Comparison of ENCODE assay signal across 14 cellular contexts in genomic region chr3:129069313-129070085, GRCh38. TPM values are rescaled to one million over a fixed set of nuclear protein-coding genes. Genes with fewer than 3 reads are reported as not detected.
A peak's percentile ranks its signal among the peaks of the same experiment; 100 is the strongest.
DNase-seq lines count a peak whose midpoint lies in the region; ATAC-seq, FAIRE-seq and TF ChIP-seq lines count a peak whose summit lies in the region.
"Not testable (repeated sequence)": the region's sequence is repeated elsewhere in the genome, so short reads cannot be mapped to it uniquely, and the experiment has no call there.
"Had no signal": no experiment of that assay in that cellular context is flagged by ENCODE, and none has a peak within 500 bp of the region (broad histone marks: within the 10 kb centered on the region; RNA-seq: fewer than 3 reads in every experiment).

No MANE protein-coding gene starts in this region.

- H2AFZ ChIP-seq in HepG2 (ENCODE audit: low read length), result not testable (repeated sequence)

- in situ Hi-C loops in HepG2 (cut with HindIII; ENCODE audit: extremely low pct_ligation_motif_present, low pct_unique_long_range_greater_than_20kb), result not testable (repeated sequence)

- 65% methylated on average over 13 of the region's 13 CpGs for WGBS in A549 (ENCODE audit: missing lambda C conversion rate)
- WGBS in HepG2 (ENCODE audit: low lambda C conversion rate), result 52% methylated on average over 11 of the region's 13 CpGs
- 67 to 75% (median 70%) methylated on average over 13 of the region's 13 CpGs for WGBS in spleen, 5 donors

- not testable (repeated sequence) for DNase-seq in A549 (ENCODE audit: low read depth in 1 of 2, low spot score in 1 of 2); Calu3; T-cell; endothelial cell (ENCODE audit: low spot score); HepG2 (ENCODE audit: low spot score); spleen
- peak; percentile 32 for DNase-seq in activated CD8-positive, alpha-beta T cell treated with anti-CD3 and anti-CD28 coated beads for 36 hours

- peaks cover 1 to 20% of the 10 kb centered on the region in 2 experiments; a peak in 3 of 5 replicates for H3K27me3 ChIP-seq in HepG2 (ENCODE audit: control insufficient read depth in 1 of 2, insufficient read depth in 2 of 2, low read length in 2 of 2)
- peaks cover 0 to 13% (median 0%) of the 10 kb centered on the region in 7 donors for H3K27me3 ChIP-seq in spleen (replicated peaks in 1 of 7)

- not testable (repeated sequence) for H3K36me3 Mint-ChIP-seq in Calu3 (ENCODE audit: insufficient read depth, unreplicated experiment); T-cell; activated CD8-positive, alpha-beta T cell treated with anti-CD3 and anti-CD28 coated beads for 36 hours (ENCODE audit: low read depth); activated naive CD8-positive, alpha-beta T cell; endothelial cell (ENCODE audit: low read depth, unreplicated experiment)

- H3K4me3 Mint-ChIP-seq in Calu3 (ENCODE audit: low read depth, unreplicated experiment) (peak overlapping the region; percentile 29), T-cell (peak overlapping the region in 2 of 3 donors; percentile 59 to 72)
- H3K4me3 Mint-ChIP-seq in activated CD8-positive, alpha-beta T cell treated with anti-CD3 and anti-CD28 coated beads for 36 hours; endothelial cell (ENCODE audit: unreplicated experiment): not testable (repeated sequence)
- peak overlapping the region; percentile 79 for H3K4me3 Mint-ChIP-seq in activated naive CD8-positive, alpha-beta T cell

- TF ChIP-seq EP300 in A549 (IDR thresholded peaks at IDR 0.05); HepG2 (IDR thresholded peaks at IDR 0.05; ENCODE audit: low read depth in 2 of 2, low read length in 2 of 2); HepG2 (CRISPR knock-in tag; IDR thresholded peaks at IDR 0.05; ENCODE audit: borderline replicate concordance): not testable (repeated sequence)

- POLR2A ChIA-PET in A549 (lab: Yijun Ruan, JAX), result interaction anchor here (0.5 to 1.0 kb wide), 2 partner anchors 92 to 330 kb away, joined by 3 to 5 read pairs; no protein-coding TSS in a partner anchor
- POLR2A ChIA-PET in T-cell (lab: Charles Lee); HepG2 (lab: Yijun Ruan, JAX): not testable (repeated sequence)
- POLR2A ChIA-PET in activated CD8-positive, alpha-beta T cell treated with anti-CD3 and anti-CD28 coated beads for 36 hours (lab: Charles Lee), result interaction anchor here (0.8 to 2.0 kb wide), 10 partner anchors 9 to 246 kb away, joined by 3 to 7 read pairs (median 4); partner anchors contain the start of genes CFAP92 and RAB43

- not testable (repeated sequence) for BruUV-seq in Calu3 (replicated peaks; lab: Mats Ljungman, UMichigan); HepG2 (replicated peaks; lab: Mats Ljungman, UMichigan)

- H4K20me1 ChIP-seq in HepG2 (ENCODE audit: insufficient read depth, low read length), result not testable (repeated sequence)

- not testable (repeated sequence) for H3K4me1 Mint-ChIP-seq in Calu3 (ENCODE audit: low read depth, unreplicated experiment)
- H3K4me1 Mint-ChIP-seq in T-cell (peaks cover 10 to 20% (median 18%) of the 10 kb centered on the region in 3 donors), endothelial cell (ENCODE audit: unreplicated experiment) (peaks cover 18% of the 10 kb centered on the region)
- H3K4me1 Mint-ChIP-seq in activated CD8-positive, alpha-beta T cell treated with anti-CD3 and anti-CD28 coated beads for 36 hours (ENCODE audit: low read depth), result peaks cover 11% of the 10 kb centered on the region
- H3K4me1 Mint-ChIP-seq in activated naive CD8-positive, alpha-beta T cell (ENCODE audit: low read depth), result peaks cover 23% of the 10 kb centered on the region

- TF ChIP-seq CTCF in A549 (IDR thresholded peaks at IDR 0.05); Calu3 (IDR thresholded peaks at IDR 0.05; ENCODE audit: unreplicated experiment); activated CD8-positive, alpha-beta T cell treated with anti-CD3 and anti-CD28 coated beads for 36 hours (IDR thresholded peaks at IDR 0.05); endothelial cell (IDR thresholded peaks at IDR 0.05; ENCODE audit: unreplicated experiment); HepG2 (CRISPR knock-in tag; IDR thresholded peaks at IDR 0.05); spleen (IDR thresholded peaks at IDR 0.05 in 8 of 11, conservative IDR thresholded peaks at IDR 0.05 in 3 of 11): not testable (repeated sequence)

- TF ChIP-seq RAD21 in A549 (conservative IDR thresholded peaks at IDR 0.05 in 1 of 2, IDR thresholded peaks at IDR 0.05 in 1 of 2); HepG2 (CRISPR knock-in tag; IDR thresholded peaks at IDR 0.05): not testable (repeated sequence)

- intact Hi-C loops in Calu3 (cut with micrococcal nuclease; ENCODE audit: unreplicated experiment); activated CD8-positive, alpha-beta T cell treated with anti-CD3 and anti-CD28 coated beads for 36 hours (cut with micrococcal nuclease); HepG2 (cut with micrococcal nuclease; ENCODE audit: unreplicated experiment); spleen (cut with DNase I; ENCODE audit: low total_unique reads): not testable (repeated sequence)

- not testable (repeated sequence) for H3K4me3 ChIP-seq in A549; HepG2 (replicated peaks in 1 of 3; ENCODE audit: insufficient read depth in 1 of 3, low read depth in 2 of 3, low read length in 3 of 3); spleen

- H3K79me2 ChIP-seq in HepG2 (ENCODE audit: insufficient read depth, low read length), result not testable (repeated sequence)

- H3K4me1 ChIP-seq in A549; HepG2 (ENCODE audit: insufficient read depth, low read length): not testable (repeated sequence)
- peaks cover 0 to 33% (median 20%) of the 10 kb centered on the region in 6 donors for H3K4me1 ChIP-seq in spleen

- not testable (repeated sequence) for H3K27ac ChIP-seq in A549; HepG2 (ENCODE audit: extremely low read length, insufficient read depth, low read length)
- H3K27ac ChIP-seq in spleen, result peak overlapping the region in 5 of 8 donors; percentile 51 to 78 (median 62)

- ATAC-seq in A549; T-cell (replicated peaks in 1 of 4); HepG2: not testable (repeated sequence)
- peak; percentile 46 for ATAC-seq in activated CD8-positive, alpha-beta T cell treated with anti-CD3 and anti-CD28 coated beads for 36 hours

- H3K4me2 ChIP-seq in A549; HepG2 (ENCODE audit: low read depth, low read length): not testable (repeated sequence)

- not testable (repeated sequence) for H3K9me3 Mint-ChIP-seq in Calu3 (ENCODE audit: low read depth, unreplicated experiment); T-cell; activated CD8-positive, alpha-beta T cell treated with anti-CD3 and anti-CD28 coated beads for 36 hours; activated naive CD8-positive, alpha-beta T cell (ENCODE audit: low read depth); endothelial cell (ENCODE audit: unreplicated experiment)

- H3K36me3 ChIP-seq in HepG2 (replicated peaks in 1 of 2; ENCODE audit: control insufficient read depth in 1 of 2, insufficient read depth in 2 of 2, low read length in 2 of 2); spleen: not testable (repeated sequence)

- CTCF ChIA-PET in A549 (lab: Yijun Ruan, JAX) (interaction anchor here (0.6 to 2.6 kb wide), 6 partner anchors 12 to 151 kb away, joined by 3 to 16 read pairs (median 4); no protein-coding TSS in a partner anchor), Calu3 (lab: Charles Lee) (interaction anchor here (1.1 to 2.2 kb wide), 4 partner anchors 15 to 53 kb away, joined by 4 to 14 read pairs (median 6); no protein-coding TSS in a partner anchor), T-cell (lab: Charles Lee) (interaction anchor here (0.6 to 1.2 kb wide), 10 partner anchors 10 to 756 kb away, joined by 3 to 7 read pairs (median 4); no protein-coding TSS in a partner anchor)
- CTCF ChIA-PET in activated CD8-positive, alpha-beta T cell treated with anti-CD3 and anti-CD28 coated beads for 36 hours (lab: Charles Lee), result interaction anchor here (0.9 to 11.2 kb wide), 12 partner anchors 9 to 247 kb away, joined by 3 to 103 read pairs (median 5); no protein-coding TSS in a partner anchor
- CTCF ChIA-PET in HepG2 (lab: Yijun Ruan, JAX; ENCODE audit: low intra/inter-chr PET ratio, low total read pairs), result not testable (repeated sequence)

- not testable (repeated sequence) for H3K9ac ChIP-seq in HepG2 (ENCODE audit: insufficient read depth, low read depth, low read length)

- not testable (repeated sequence) for H3K9me3 ChIP-seq in A549; HepG2 (ENCODE audit: low read length); spleen

- FAIRE-seq in A549 (lab: Jason Lieb, UNC); HepG2 (lab: Jason Lieb, UNC): not testable (repeated sequence)

- not testable (repeated sequence) for TF ChIP-seq POLR2A in A549 (IDR thresholded peaks at IDR 0.05; ENCODE audit: low read length); HepG2 (IDR thresholded peaks at IDR 0.05; ENCODE audit: insufficient read depth in 1 of 2, low read depth in 2 of 2, low read length in 2 of 2); spleen (IDR thresholded peaks at IDR 0.05)

- not testable (repeated sequence) for H3K27ac Mint-ChIP-seq in Calu3 (ENCODE audit: unreplicated experiment); T-cell; activated naive CD8-positive, alpha-beta T cell
- H3K27ac Mint-ChIP-seq in activated CD8-positive, alpha-beta T cell treated with anti-CD3 and anti-CD28 coated beads for 36 hours, result peak overlapping the region; percentile 24
- peak overlapping the region; percentile 62 for H3K27ac Mint-ChIP-seq in endothelial cell (ENCODE audit: unreplicated experiment)

- peaks cover 42% of the 10 kb centered on the region for H3K27me3 Mint-ChIP-seq in Calu3 (ENCODE audit: unreplicated experiment)
- H3K27me3 Mint-ChIP-seq in T-cell; activated CD8-positive, alpha-beta T cell treated with anti-CD3 and anti-CD28 coated beads for 36 hours; activated naive CD8-positive, alpha-beta T cell; endothelial cell (ENCODE audit: unreplicated experiment): not testable (repeated sequence)

RNA-seq across cellular contexts. Expression of gene GP9, which starts 8.9 kb away (rescaled TPM):
- polyA plus RNA-seq in A549 (2011; rRNA removed), result not detected in 2 replicates
- polyA plus RNA-seq in A549 (2012; cell fraction: cytosol; rRNA removed), result not detected in 2 replicates
- polyA plus RNA-seq in A549 (2012; cell fraction: nucleus; rRNA removed), result not detected in 2 replicates
- polyA plus RNA-seq in A549 (2017; fragmentation: RNase III; extraction: RNeasy Plus Mini Kit Qiagen cat#74134 plus additional on column Dnase treatment), result not detected in 3 replicates
- polyA minus RNA-seq in A549 (2011; rRNA and poly(A)+ RNA removed), result not detected in 2 replicates
- total RNA-seq in Calu3 (2022), result not detected in 2 replicates
- total RNA-seq in T-cell, result not detected
- total RNA-seq in activated CD8-positive, alpha-beta T cell treated with anti-CD3 and anti-CD28 coated beads for 36 hours, result not detected
- total RNA-seq in endothelial cell (ENCODE audit: unreplicated experiment), result 1.5 TPM
- not detected in 2 replicates for total RNA-seq in HepG2 (2016; rRNA removed; fragmentation: Illumina TruSeq; extraction: Trizol)
- not detected in 2 replicates for total RNA-seq in HepG2 (2016; cell fraction: cytosol; rRNA removed; fragmentation: Illumina TruSeq; extraction: Trizol; ENCODE audit: low read depth)
- total RNA-seq in HepG2 (2016; cell fraction: insoluble cytoplasmic fraction; rRNA removed; fragmentation: Illumina TruSeq; extraction: Trizol), result not detected in 2 replicates
- total RNA-seq in HepG2 (2016; cell fraction: membrane; rRNA removed; fragmentation: Illumina TruSeq; extraction: Trizol), result not detected in 2 replicates
- not detected in 2 replicates for total RNA-seq in HepG2 (2016; cell fraction: nucleus; rRNA removed; fragmentation: Illumina TruSeq; extraction: Trizol)
- not detected in 2 replicates for polyA plus RNA-seq in HepG2 (2011; rRNA removed)
- polyA plus RNA-seq in HepG2 (2011; cell fraction: cytosol; rRNA removed), result not detected in 2 replicates
- polyA plus RNA-seq in HepG2 (2011; cell fraction: nucleus; rRNA removed), result not detected in 2 replicates
- polyA plus RNA-seq in HepG2 (2012), result not detected in 2 replicates
- not detected in 2 replicates for polyA plus RNA-seq in HepG2 (2016; cell fraction: cytosol; fragmentation: Illumina TruSeq; extraction: Trizol; ENCODE audit: low read depth)
- not detected in 2 replicates for polyA plus RNA-seq in HepG2 (2016; cell fraction: insoluble cytoplasmic fraction; fragmentation: Illumina TruSeq; extraction: Trizol; ENCODE audit: low read depth)
- not detected in 2 replicates for polyA plus RNA-seq in HepG2 (2016; cell fraction: membrane; fragmentation: Illumina TruSeq; extraction: Trizol; ENCODE audit: low read depth)
- not detected in 2 replicates for polyA plus RNA-seq in HepG2 (2016; cell fraction: nucleus; fragmentation: Illumina TruSeq; extraction: Trizol; ENCODE audit: insufficient read depth, low read depth)
- polyA minus RNA-seq in HepG2 (2011; rRNA and poly(A)+ RNA removed; ENCODE audit: low replicate concordance), result not detected in 2 replicates
- not detected in 2 replicates for polyA minus RNA-seq in HepG2 (2011; cell fraction: cytosol; rRNA and poly(A)+ RNA removed)
- polyA minus RNA-seq in HepG2 (2011; cell fraction: nucleus; rRNA and poly(A)+ RNA removed), result not detected in 2 replicates
- total RNA-seq in spleen, result 10 to 100 TPM in 1 of 7 donors, 1 to 10 TPM in 6; 4.2 to 14.9 (median 7.9) TPM
- 1 to 10 TPM; 1.4 to 5.5 (median 2.2) TPM for polyA plus RNA-seq in spleen
- total RNA-seq: Caco-2; CD4-positive, alpha-beta memory T cell; GM12878; GM23248; H9; SJSA1 had no signal
- polyA plus RNA-seq: CD4-positive, alpha-beta memory T cell; GM23248 had no signal

RNA-seq across cellular contexts. Expression of gene RAB43, which starts 52.1 kb away (rescaled TPM):
- polyA plus RNA-seq in A549 (2011; rRNA removed), result 1.6 and 2.6 TPM in 2 replicates
- polyA plus RNA-seq in A549 (2012; cell fraction: cytosol; rRNA removed), result 2.4 and 4.1 TPM in 2 replicates
- 4.3 and 5.3 TPM in 2 replicates for polyA plus RNA-seq in A549 (2012; cell fraction: nucleus; rRNA removed)
- polyA plus RNA-seq in A549 (2017; fragmentation: RNase III; extraction: RNeasy Plus Mini Kit Qiagen cat#74134 plus additional on column Dnase treatment), result 2.0 to 3.0 TPM (median 2.9 TPM) in 3 replicates
- polyA minus RNA-seq in A549 (2011; rRNA and poly(A)+ RNA removed), result 0.95 and 2.7 TPM in 2 replicates
- total RNA-seq in Calu3 (2022), result 21.2 and 27.4 TPM in 2 replicates
- total RNA-seq in T-cell, result 10 to 100 TPM; 53.8 to 96.9 (median 77.6) TPM
- 10 to 100 TPM; 41.6 to 44.1 TPM for total RNA-seq in activated CD8-positive, alpha-beta T cell treated with anti-CD3 and anti-CD28 coated beads for 36 hours
- total RNA-seq in endothelial cell (ENCODE audit: unreplicated experiment), result 53.0 TPM
- 10.2 and 11.8 TPM in 2 replicates for total RNA-seq in HepG2 (2016; rRNA removed; fragmentation: Illumina TruSeq; extraction: Trizol)
- total RNA-seq in HepG2 (2016; cell fraction: cytosol; rRNA removed; fragmentation: Illumina TruSeq; extraction: Trizol; ENCODE audit: low read depth), result 4.9 and 6.6 TPM in 2 replicates
- 8.0 and 12.6 TPM in 2 replicates for total RNA-seq in HepG2 (2016; cell fraction: insoluble cytoplasmic fraction; rRNA removed; fragmentation: Illumina TruSeq; extraction: Trizol)
- total RNA-seq in HepG2 (2016; cell fraction: membrane; rRNA removed; fragmentation: Illumina TruSeq; extraction: Trizol), result 14.1 and 16.2 TPM in 2 replicates
- 5.6 and 13.6 TPM in 2 replicates for total RNA-seq in HepG2 (2016; cell fraction: nucleus; rRNA removed; fragmentation: Illumina TruSeq; extraction: Trizol)
- 18.4 and 23.4 TPM in 2 replicates for polyA plus RNA-seq in HepG2 (2011; rRNA removed)
- polyA plus RNA-seq in HepG2 (2011; cell fraction: cytosol; rRNA removed), result 14.9 and 21.3 TPM in 2 replicates
- polyA plus RNA-seq in HepG2 (2011; cell fraction: nucleus; rRNA removed), result 38.7 and 47.9 TPM in 2 replicates
- 14.5 and 21.3 TPM in 2 replicates for polyA plus RNA-seq in HepG2 (2012)
- 7.2 and 8.1 TPM in 2 replicates for polyA plus RNA-seq in HepG2 (2016; cell fraction: cytosol; fragmentation: Illumina TruSeq; extraction: Trizol; ENCODE audit: low read depth)
- 5.7 and 8.1 TPM in 2 replicates for polyA plus RNA-seq in HepG2 (2016; cell fraction: insoluble cytoplasmic fraction; fragmentation: Illumina TruSeq; extraction: Trizol; ENCODE audit: low read depth)
- polyA plus RNA-seq in HepG2 (2016; cell fraction: membrane; fragmentation: Illumina TruSeq; extraction: Trizol; ENCODE audit: low read depth), result 11.0 and 12.3 TPM in 2 replicates
- 6.8 and 12.5 TPM in 2 replicates for polyA plus RNA-seq in HepG2 (2016; cell fraction: nucleus; fragmentation: Illumina TruSeq; extraction: Trizol; ENCODE audit: insufficient read depth, low read depth)
- 7.2 and 49.7 TPM in 2 replicates for polyA minus RNA-seq in HepG2 (2011; rRNA and poly(A)+ RNA removed; ENCODE audit: low replicate concordance)
- polyA minus RNA-seq in HepG2 (2011; cell fraction: cytosol; rRNA and poly(A)+ RNA removed), result 13.9 and 15.6 TPM in 2 replicates
- 12.1 and 13.3 TPM in 2 replicates for polyA minus RNA-seq in HepG2 (2011; cell fraction: nucleus; rRNA and poly(A)+ RNA removed)
- 10 to 100 TPM; 26.7 to 49.6 (median 31.9) TPM for total RNA-seq in spleen
- polyA plus RNA-seq in spleen, result 10 to 100 TPM in 1 of 3 donors, 1 to 10 TPM in 2; 3.1 to 12.5 (median 3.2) TPM
